Comparison of ENCODE assay signal across 17 cellular contexts in the genomic region with DNA sequence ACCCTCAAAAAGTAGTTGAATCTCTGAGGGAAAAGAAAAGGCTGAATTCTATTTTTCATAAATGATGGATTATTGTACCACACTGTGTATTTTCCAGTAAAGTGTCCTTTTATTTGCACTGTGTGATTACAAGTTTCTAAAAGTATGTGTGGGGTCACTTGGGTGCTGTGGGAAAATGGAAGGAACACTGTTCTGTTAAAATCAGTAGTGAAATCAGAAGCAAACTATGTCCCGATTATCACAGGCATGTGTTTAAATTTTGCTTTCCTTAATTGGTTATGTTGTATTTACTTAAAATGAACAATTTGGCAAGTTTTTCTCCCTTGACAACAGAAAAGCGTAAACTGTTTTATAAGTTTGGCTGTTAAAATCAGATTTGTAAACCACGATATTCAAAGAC.
A peak's percentile ranks its signal among the peaks of the same experiment; 100 is the strongest.
DNase-seq lines count a peak whose midpoint lies in the region; ATAC-seq and TF ChIP-seq lines count a peak whose summit lies in the region.
"Had no signal": no experiment of that assay in that cellular context is flagged by ENCODE, and none has a peak within 500 bp of the region (broad histone marks: within the 10 kb centered on the region; RNA-seq: fewer than 3 reads in every experiment).

No MANE protein-coding gene starts in this region.

- H3K36me3 ChIP-seq in Peyer's patch (no peaks in the 10 kb centered on the region), mucosa of descending colon (ENCODE audit: low read depth) (no peaks in the 10 kb centered on the region), thoracic aorta (no peaks in the 10 kb centered on the region), SJCRH30 (no peaks in the 10 kb centered on the region)

- no peak for TF ChIP-seq CTCF in Peyer's patch (IDR thresholded peaks at IDR 0.05)
- no peak for TF ChIP-seq CTCF in fibroblast of mammary gland (conservative IDR thresholded peaks at IDR 0.05; ENCODE audit: control insufficient read depth, insufficient read depth, low read depth, low read length)
- TF ChIP-seq CTCF in mucosa of descending colon (IDR thresholded peaks at IDR 0.05), result no peak
- no peak for TF ChIP-seq CTCF in thoracic aorta (IDR thresholded peaks at IDR 0.05)

- no peak for TF ChIP-seq POLR2A in Peyer's patch (IDR thresholded peaks at IDR 0.05)

- H3K4me1 ChIP-seq in Peyer's patch (no peaks in the 10 kb centered on the region), mucosa of descending colon (ENCODE audit: low read depth) (no peaks in the 10 kb centered on the region), thoracic aorta (ENCODE audit: control insufficient read depth in 1 of 2, low read depth in 2 of 2) (peaks cover 24 to 41% of the 10 kb centered on the region in 2 donors), SJCRH30 (peaks cover 23% of the 10 kb centered on the region)

- DNase-seq in Peyer's patch (no peak), fibroblast of mammary gland (ENCODE audit: low read depth) (peak; percentile 13), mucosa of descending colon (no peak), thoracic aorta (ENCODE audit: low spot score) (no peak), NCI-H1092 (lab: John Stamatoyannopoulos, UW) (no peak), SJCRH30 (no peak), NCI-H748 (lab: John Stamatoyannopoulos, UW; ENCODE audit: unreplicated experiment) (no peak)
- DNase-seq: activated CD4-positive, alpha-beta T cell treated with anti-CD3 and anti-CD28 coated beads for 48 hours; activated T-cell treated with anti-CD3 and anti-CD28 coated beads, Interleukin-2, amount 50 U/mL, for 24 hours; AML-193; kidney; naive thymus-derived CD8-positive, alpha-beta T cell; NCI-H2107; SHP77; small intestine; T1000 had no signal

- intact Hi-C loops in mucosa of descending colon (cut with DNase I, micrococcal nuclease), result no loop called here

- H3K4me3 ChIP-seq in Peyer's patch (no peak overlapping the region), fibroblast of mammary gland (ENCODE audit: control insufficient read depth, low read depth, low read length) (no peak overlapping the region), mucosa of descending colon (no peak overlapping the region), thoracic aorta (peak overlapping the region; percentile 14), SJCRH30 (no peak overlapping the region)

- ATAC-seq in mucosa of descending colon, result peak; percentile 25
- no peak for ATAC-seq in thoracic aorta (ENCODE audit: insufficient number of reproducible peaks, low FRiP score, low read depth)
- ATAC-seq in GM19328 (IDR thresholded peaks at IDR 0.05; ENCODE audit: unreplicated experiment), result no peak
- ATAC-seq: naive thymus-derived CD8-positive, alpha-beta T cell had no signal

- no peaks in the 10 kb centered on the region for H3K27me3 ChIP-seq in Peyer's patch
- H3K27me3 ChIP-seq in thoracic aorta (replicated peaks; ENCODE audit: insufficient read depth), result no peaks in the 10 kb centered on the region
- H3K27me3 ChIP-seq in SJCRH30, result no peaks in the 10 kb centered on the region

- H3K27ac ChIP-seq in Peyer's patch (peak overlapping the region in 3 of 4 donors; percentile 2 to 52 (median 23)), thoracic aorta (peak overlapping the region; percentile 67 to 78), SJCRH30 (no peak overlapping the region)

- H3K9me3 ChIP-seq in Peyer's patch (no peaks in the 10 kb centered on the region), mucosa of descending colon (no peaks in the 10 kb centered on the region), thoracic aorta (no peaks in the 10 kb centered on the region), SJCRH30 (replicated peaks) (no peaks in the 10 kb centered on the region; the same call in 1 of the 2 replicates)
